In the genomic region with DNA sequence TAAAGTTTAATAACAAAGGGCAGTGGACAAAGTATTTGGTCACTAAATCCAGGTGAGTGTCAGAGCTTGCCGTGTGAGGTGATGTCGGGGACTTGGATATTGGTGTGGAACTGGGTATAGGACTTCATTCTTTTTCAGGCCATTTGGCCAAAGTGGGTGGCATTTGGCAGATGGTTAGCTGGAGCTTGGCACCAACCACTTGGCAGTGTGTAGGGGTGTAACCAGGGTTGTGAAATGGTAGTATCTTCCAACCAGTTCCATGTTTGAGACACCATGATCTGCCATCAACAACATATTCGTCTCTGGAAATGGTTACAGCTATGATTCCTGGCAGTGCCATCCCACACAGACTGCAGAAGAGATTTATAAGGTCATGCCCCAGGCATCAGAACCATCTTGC, we compare ENCODE assay signal across 18 cellular contexts.
DNase-seq lines count a peak whose midpoint lies in the region; ATAC-seq and TF ChIP-seq lines count a peak whose summit lies in the region.
"Had no signal": no experiment of that assay in that cellular context is flagged by ENCODE, and none has a peak within 500 bp of the region (broad histone marks: within the 10 kb centered on the region; RNA-seq: fewer than 3 reads in every experiment).

No MANE protein-coding gene starts in this region.

- no peak overlapping the region for H3K4me3 ChIP-seq in SK-N-SH (ENCODE audit: low read depth in 2 of 2, low read length in 1 of 2)
- no peak overlapping the region for H3K4me3 ChIP-seq in neural cell (ENCODE audit: low read length)
- H3K4me3 ChIP-seq: BLaER1, GM23338 had no signal

- no peaks in the 10 kb centered on the region for H3K36me3 Mint-ChIP-seq in activated naive CD8-positive, alpha-beta T cell treated with anti-CD3 and anti-CD28 coated beads, Interleukin-2, amount 50 U/mL, for 24 hours (ENCODE audit: low read depth)
- H3K36me3 Mint-ChIP-seq: CD14-positive monocyte; CD4-positive, alpha-beta memory T cell had no signal

- POLR2A ChIA-PET in SK-N-SH (lab: Yijun Ruan, JAX) = no interaction called here

- H3K27me3 ChIP-seq in SK-N-SH (ENCODE audit: insufficient read depth) (no peaks in the 10 kb centered on the region), neural cell (ENCODE audit: insufficient read depth, low read depth, low read length) (no peaks in the 10 kb centered on the region)
- H3K27me3 ChIP-seq: BLaER1 had no signal

- H2AFZ ChIP-seq in SK-N-SH (ENCODE audit: low read depth) (no peak overlapping the region), neural cell (ENCODE audit: low read depth, low read length) (no peak overlapping the region)
- H2AFZ ChIP-seq: GM23338 had no signal

- CTCF ChIA-PET in SK-N-SH (lab: Yijun Ruan, JAX) = no interaction called here

- H3K27ac Mint-ChIP-seq in activated naive CD8-positive, alpha-beta T cell treated with anti-CD3 and anti-CD28 coated beads, Interleukin-2, amount 50 U/mL, for 24 hours = no peak overlapping the region
- H3K27ac Mint-ChIP-seq: CD14-positive monocyte; CD4-positive, alpha-beta memory T cell; GM23338; IgD-negative memory B cell had no signal

- H3K4me2 ChIP-seq in SK-N-SH (peak overlapping the region; percentile 35), neural cell (ENCODE audit: low read length) (no peak overlapping the region)
- H3K4me2 ChIP-seq: BLaER1, GM23338 had no signal

- H3K9me3 ChIP-seq in SK-N-SH (no peaks in the 10 kb centered on the region), neural cell (ENCODE audit: low read length) (no peaks in the 10 kb centered on the region)
- H3K9me3 ChIP-seq: BLaER1 had no signal

- H3F3A ChIP-seq in SK-N-SH (replicated peaks; ENCODE audit: insufficient read depth) = peaks cover 16% of the 10 kb centered on the region
- H3F3A ChIP-seq in neural cell (ENCODE audit: insufficient read depth, low read length, poor library complexity, severe bottlenecking) = no peaks in the 10 kb centered on the region

- no peak overlapping the region for H3K4me3 Mint-ChIP-seq in activated naive CD8-positive, alpha-beta T cell treated with anti-CD3 and anti-CD28 coated beads, Interleukin-2, amount 50 U/mL, for 24 hours
- H3K4me3 Mint-ChIP-seq: CD14-positive monocyte; CD4-positive, alpha-beta memory T cell; GM23338; IgD-negative memory B cell had no signal

- H4K20me1 ChIP-seq in SK-N-SH (ENCODE audit: insufficient read depth) (peaks cover 82% of the 10 kb centered on the region), neural cell (ENCODE audit: insufficient read depth) (no peaks in the 10 kb centered on the region)
- H4K20me1 ChIP-seq: BLaER1 had no signal

- DNase-seq in SK-N-SH = no peak
- DNase-seq in NCI-H69 (lab: John Stamatoyannopoulos, UW) = peak; percentile 30
- DNase-seq in NCI-H345 (lab: John Stamatoyannopoulos, UW) = no peak
- no peak for DNase-seq in activated naive CD8-positive, alpha-beta T cell treated with anti-CD3 and anti-CD28 coated beads, Interleukin-2, amount 50 U/mL, for 24 hours
- DNase-seq: 8988T; CD4-positive, alpha-beta memory T cell; DMS53; DND-41; EL; HCEC 1CT had no signal

- H3K36me3 ChIP-seq in SK-N-SH (replicated peaks in 1 of 2; ENCODE audit: control insufficient read depth in 1 of 2, insufficient read depth in 2 of 2, low read length in 1 of 2) (peaks cover 0 to 16% of the 10 kb centered on the region in 2 experiments), neural cell (ENCODE audit: insufficient read depth, low read length) (no peaks in the 10 kb centered on the region)
- H3K36me3 ChIP-seq: BLaER1 had no signal

- no peaks in the 10 kb centered on the region for H3K27me3 Mint-ChIP-seq in activated naive CD8-positive, alpha-beta T cell treated with anti-CD3 and anti-CD28 coated beads, Interleukin-2, amount 50 U/mL, for 24 hours
- H3K27me3 Mint-ChIP-seq: CD4-positive, alpha-beta memory T cell; IgD-negative memory B cell had no signal

- H3K27ac ChIP-seq in SK-N-SH (ENCODE audit: low read depth in 2 of 2, low read length in 1 of 2) = peak overlapping the region in 1 of 2 experiments; percentile 74; a peak in 2 of 4 replicates
- peak overlapping the region; percentile 74 for H3K27ac ChIP-seq in neural cell (ENCODE audit: low read length)
- H3K27ac ChIP-seq: BLaER1 had no signal

- H3K9me2 ChIP-seq in SK-N-SH (no peaks in the 10 kb centered on the region), neural cell (ENCODE audit: insufficient read depth, low read length) (no peaks in the 10 kb centered on the region)

- TF ChIP-seq RAD21 in SK-N-SH (IDR thresholded peaks at IDR 0.05; ENCODE audit: low read length) (no peak), neural cell (conservative IDR thresholded peaks at IDR 0.05) (no peak)

- peaks cover 0 to 42% of the 10 kb centered on the region in 2 experiments; a peak in 3 of 4 replicates for H3K4me1 ChIP-seq in SK-N-SH (ENCODE audit: control insufficient read depth in 1 of 2, insufficient read depth in 2 of 2, low read depth in 1 of 2, low read length in 1 of 2)
- H3K4me1 ChIP-seq: BLaER1 had no signal

- TF ChIP-seq CTCF in SK-N-SH (IDR thresholded peaks at IDR 0.05) (no peak), neural cell (IDR thresholded peaks at IDR 0.05; ENCODE audit: poor library complexity, severe bottlenecking) (no peak)

- H3K4me1 Mint-ChIP-seq in activated naive CD8-positive, alpha-beta T cell treated with anti-CD3 and anti-CD28 coated beads, Interleukin-2, amount 50 U/mL, for 24 hours = no peaks in the 10 kb centered on the region
- H3K4me1 Mint-ChIP-seq: CD14-positive monocyte; CD4-positive, alpha-beta memory T cell; IgD-negative memory B cell had no signal

- no peak for TF ChIP-seq EP300 in SK-N-SH (IDR thresholded peaks at IDR 0.05; ENCODE audit: borderline replicate concordance in 1 of 2, low read depth in 1 of 2, low read length in 1 of 2)
- TF ChIP-seq EP300 in neural cell (conservative IDR thresholded peaks at IDR 0.05; ENCODE audit: poor library complexity, severe bottlenecking) = no peak

- H3K9me3 Mint-ChIP-seq in activated naive CD8-positive, alpha-beta T cell treated with anti-CD3 and anti-CD28 coated beads, Interleukin-2, amount 50 U/mL, for 24 hours = no peaks in the 10 kb centered on the region
- H3K9me3 Mint-ChIP-seq: GM23338, IgD-negative memory B cell had no signal

- ATAC-seq in SK-N-SH treated with all-trans-retinoic acid at 6 μM for 48 hours (no peak; the same call in 2 of the 3 replicates), HG03442 (IDR thresholded peaks at IDR 0.05; ENCODE audit: unreplicated experiment) (no peak)
- no peak for ATAC-seq in activated naive CD8-positive, alpha-beta T cell treated with anti-CD3 and anti-CD28 coated beads, Interleukin-2, amount 50 U/mL, for 24 hours
- ATAC-seq: GM23338, HepG2 had no signal

- no peak overlapping the region for H3K9ac ChIP-seq in SK-N-SH
- no peak overlapping the region for H3K9ac ChIP-seq in neural cell (ENCODE audit: low read length)
- H3K9ac ChIP-seq: BLaER1 had no signal

- H3K79me2 ChIP-seq in SK-N-SH (ENCODE audit: insufficient read depth) (peaks cover 100% of the 10 kb centered on the region), neural cell (replicated peaks; ENCODE audit: insufficient read depth, low read length) (no peaks in the 10 kb centered on the region)

- WGBS in SK-N-SH (ENCODE audit: low lambda C conversion rate) = 59% methylated on average over 3 of the region's 3 CpGs

TF ChIP-seq in SK-N-SH, 30 proteins besides CTCF, POLR2A, EP300 and RAD21 (continues in another document):
- TF ChIP-seq, protein P1, sequence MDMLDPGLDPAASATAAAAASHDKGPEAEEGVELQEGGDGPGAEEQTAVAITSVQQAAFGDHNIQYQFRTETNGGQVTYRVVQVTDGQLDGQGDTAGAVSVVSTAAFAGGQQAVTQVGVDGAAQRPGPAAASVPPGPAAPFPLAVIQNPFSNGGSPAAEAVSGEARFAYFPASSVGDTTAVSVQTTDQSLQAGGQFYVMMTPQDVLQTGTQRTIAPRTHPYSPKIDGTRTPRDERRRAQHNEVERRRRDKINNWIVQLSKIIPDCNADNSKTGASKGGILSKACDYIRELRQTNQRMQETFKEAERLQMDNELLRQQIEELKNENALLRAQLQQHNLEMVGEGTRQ (IDR thresholded peaks at IDR 0.05; ENCODE audit: borderline replicate concordance, low read depth, low read length) = no peak
- no peak for TF ChIP-seq MXI1 (IDR thresholded peaks at IDR 0.05; ENCODE audit: low read depth, low read length)

TF ChIP-seq in SK-N-SH treated with all-trans-retinoic acid at 6 μM for 48 hours, 23 proteins besides CTCF, POLR2A, EP300 and RAD21 (continues in another document):
- no peak for TF ChIP-seq TCF4 (CRISPR knock-in tag; IDR thresholded peaks at IDR 0.05; ENCODE audit: borderline replicate concordance)
- no peak for TF ChIP-seq CSDC2 (CRISPR knock-in tag; IDR thresholded peaks at IDR 0.05)
- no peak for TF ChIP-seq ISL1 (CRISPR knock-in tag; IDR thresholded peaks at IDR 0.05)
- TF ChIP-seq PPARA (CRISPR knock-in tag; IDR thresholded peaks at IDR 0.05; ENCODE audit: borderline replicate concordance) = no peak
- no peak for TF ChIP-seq ZNF565 (CRISPR knock-in tag; conservative IDR thresholded peaks at IDR 0.05; ENCODE audit: low read depth)
- no peak for TF ChIP-seq OSR1 (CRISPR knock-in tag; IDR thresholded peaks at IDR 0.05)
- TF ChIP-seq ZNF8 (CRISPR knock-in tag; IDR thresholded peaks at IDR 0.05) = no peak
- no peak for TF ChIP-seq BACH2 (CRISPR knock-in tag; IDR thresholded peaks at IDR 0.05; ENCODE audit: borderline replicate concordance)
- TF ChIP-seq ZFP3 (CRISPR knock-in tag; IDR thresholded peaks at IDR 0.05) = no peak
- no peak for TF ChIP-seq SNAI2 (CRISPR knock-in tag; IDR thresholded peaks at IDR 0.05)
- no peak for TF ChIP-seq ZFP30 (CRISPR knock-in tag; IDR thresholded peaks at IDR 0.05)
- no peak for TF ChIP-seq ESRRG (CRISPR knock-in tag; IDR thresholded peaks at IDR 0.05)
- TF ChIP-seq ARNTL (CRISPR knock-in tag; IDR thresholded peaks at IDR 0.05; ENCODE audit: borderline replicate concordance, low read depth) = no peak

TF ChIP-seq in neural cell, 6 proteins besides CTCF, POLR2A, EP300 and RAD21 (continues in another document):
- TF ChIP-seq EZH2 (IDR thresholded peaks at IDR 0.05; ENCODE audit: borderline replicate concordance, insufficient read depth, low read length, poor library complexity, severe bottlenecking) (no peak), POLR2AphosphoS5 (IDR thresholded peaks at IDR 0.05) (no peak), TAF1 (IDR thresholded peaks at IDR 0.05; ENCODE audit: low read depth) (no peak), SMC3 (conservative IDR thresholded peaks at IDR 0.05; ENCODE audit: poor library complexity) (no peak), MXI1 (conservative IDR thresholded peaks at IDR 0.05; ENCODE audit: poor library complexity, severe bottlenecking) (no peak)
